In genomic region chr14:85038526-85038925, GRCh38 we compare ENCODE assay signal across 23 cellular contexts.
"Had no signal": no experiment of that assay in that cellular context is flagged by ENCODE, and none has a peak within 500 bp of the region (broad histone marks: within the 10 kb centered on the region; RNA-seq: fewer than 3 reads in every experiment).

No MANE protein-coding gene starts in this region.

- H3K27ac ChIP-seq: coronary artery, gastroesophageal sphincter, heart left ventricle, hepatocyte, left lung, neural progenitor cell, parathyroid adenoma, right lobe of liver, thyroid gland, vagina had no signal

- H3K4me3 ChIP-seq: coronary artery, gastroesophageal sphincter, heart left ventricle, hepatocyte, left lung, mucosa of descending colon, neural progenitor cell, right lobe of liver, thyroid gland, vagina had no signal

- DNase-seq: dermis blood vessel endothelial cell; effector memory CD8-positive, alpha-beta T cell; heart left ventricle; left cardiac atrium; mesenchymal stem cell; mucosa of descending colon; naive B cell; right lobe of liver; small intestine; stimulated activated CD4-positive, alpha-beta T cell treated with anti-CD3 and anti-CD28 coated beads, Interleukin-15, amount 100 ng/mL, for 24 hours; stimulated activated CD4-positive, alpha-beta T cell treated with anti-CD3 and anti-CD28 coated beads, Interleukin-4, amount 100 ng/mL, for 1 hour; stimulated activated CD8-positive, alpha-beta memory T cell treated with anti-CD3 and anti-CD28 coated beads, Interleukin-4, amount 100 ng/mL, for 48 hours; stimulated activated naive CD4-positive, alpha-beta T cell; stimulated activated naive CD8-positive, alpha-beta T cell treated with anti-CD3 and anti-CD28 coated beads, Interleukin-15, amount 100 ng/mL, for 72 hours; thyroid gland; trophoblast cell had no signal

- H3K4me1 ChIP-seq: gastroesophageal sphincter, left lung, parathyroid adenoma, right lobe of liver, thyroid gland, vagina had no signal

- H2AFZ ChIP-seq: hepatocyte, neural progenitor cell, parathyroid adenoma had no signal

- H3K36me3 ChIP-seq: gastroesophageal sphincter, heart left ventricle, left lung, neural progenitor cell, right lobe of liver, thyroid gland, vagina had no signal

- ATAC-seq: effector memory CD8-positive, alpha-beta T cell; gastroesophageal sphincter; heart left ventricle; left cardiac atrium; left lung; mucosa of descending colon; right lobe of liver; stimulated activated naive CD8-positive, alpha-beta T cell treated with anti-CD3 and anti-CD28 coated beads, Interleukin-15, amount 100 ng/mL, for 72 hours had no signal

- H3K4me2 ChIP-seq: hepatocyte, neural progenitor cell had no signal

- H3K9me3 ChIP-seq: gastroesophageal sphincter, heart left ventricle, left lung, right lobe of liver, thyroid gland, vagina had no signal

- H3K79me2 ChIP-seq: hepatocyte, parathyroid adenoma had no signal

- H3K27me3 ChIP-seq: gastroesophageal sphincter, heart left ventricle, hepatocyte, left lung, neural progenitor cell, right lobe of liver, thyroid gland, vagina had no signal

- H3K9ac ChIP-seq: neural progenitor cell, parathyroid adenoma had no signal
